ENCODE assay signal across 22 cellular contexts in genomic region chr6:33665957-33666356, GRCh38.
"Had no signal": no experiment of that assay in that cellular context is flagged by ENCODE, and none has a peak within 500 bp of the region (broad histone marks: within the 10 kb centered on the region; RNA-seq: fewer than 3 reads in every experiment).

No MANE protein-coding gene starts in this region.

- FAIRE-seq: astrocyte, keratinocyte had no signal

- H3K4me1 ChIP-seq: breast epithelium, parathyroid adenoma, sigmoid colon, upper lobe of right lung had no signal

- H3K27ac ChIP-seq: breast epithelium, esophagus squamous epithelium, parathyroid adenoma, sigmoid colon, upper lobe of right lung had no signal

- H3K27me3 Mint-ChIP-seq: dendritic cell treated with granulocyte-macrophage colony-stimulating factor and Interleukin-4, amounts not matched to agents 40 ng/mL and 50 ng/mL, for 4 days; natural killer cell treated with Interleukin-12 subunit alpha and Interleukin-12 subunit beta and Interleukin-15 and Interleukin-18, amount 100 ng/mL, for 72 hours; stimulated activated naive B cell treated with anti-CD40 and anti-IgM and Interleukin-4, amounts not matched to agents 10 μg/mL and 1 μg/mL and 100 μg/mL, for 72 hours had no signal

- H3K9ac ChIP-seq: parathyroid adenoma had no signal

- DNase-seq: activated CD4-positive, alpha-beta T cell treated with anti-CD3 and anti-CD28 coated beads, Interleukin-2, amount 50 U/mL, for 1 hour; activated CD4-positive, CD25-positive, alpha-beta regulatory T cell treated with anti-CD3 and anti-CD28 coated beads, Interleukin-2, amount 50 U/mL, for 72 hours; activated CD8-positive, alpha-beta memory T cell treated with anti-CD3 and anti-CD28 coated beads for 24 hours; activated CD8-positive, alpha-beta memory T cell treated with anti-CD3 and anti-CD28 coated beads, Interleukin-2, amount 50 U/mL, for 48 hours; activated effector memory CD4-positive, alpha-beta T cell treated with anti-CD3 and anti-CD28 coated beads, Interleukin-2, amount 50 U/mL, for 16 hours; activated naive CD4-positive, alpha-beta T cell treated with anti-CD3 and anti-CD28 coated beads, Interleukin-2, amount 50 U/mL, for 16 hours; activated T-cell treated with anti-CD3 and anti-CD28 coated beads, Interleukin-2, amount 50 U/mL, for 72 hours; effector memory CD4-positive, alpha-beta T cell; esophagus squamous epithelium; sigmoid colon; stimulated activated naive B cell treated with anti-CD40 and anti-IgM and Interleukin-4, amounts not matched to agents 10 μg/mL and 1 μg/mL and 100 μg/mL, for 72 hours; T1000; upper lobe of right lung had no signal

- H3K36me3 Mint-ChIP-seq: mesothelial cell of epicardium; natural killer cell treated with Interleukin-12 subunit alpha and Interleukin-12 subunit beta and Interleukin-15 and Interleukin-18, amount 100 ng/mL, for 72 hours had no signal

- ATAC-seq: activated T-cell treated with anti-CD3 and anti-CD28 coated beads, Interleukin-2, amount 50 U/mL, for 72 hours; left lobe of liver; natural killer cell treated with Interleukin-12 subunit alpha and Interleukin-12 subunit beta and Interleukin-15 and Interleukin-18, amount 100 ng/mL, for 72 hours; stimulated activated naive B cell treated with anti-CD40 and anti-IgM and Interleukin-4, amounts not matched to agents 10 μg/mL and 1 μg/mL and 100 μg/mL, for 72 hours; upper lobe of right lung had no signal

- H3K4me3 ChIP-seq: breast epithelium, esophagus squamous epithelium, lung, sigmoid colon, upper lobe of right lung had no signal

- H3K79me2 ChIP-seq: parathyroid adenoma had no signal

- H3K9me3 Mint-ChIP-seq: activated T-cell treated with anti-CD3 and anti-CD28 coated beads, Interleukin-2, amount 50 U/mL, for 72 hours; dendritic cell treated with granulocyte-macrophage colony-stimulating factor and Interleukin-4, amounts not matched to agents 40 ng/mL and 50 ng/mL, for 4 days; mesothelial cell of epicardium; natural killer cell treated with Interleukin-12 subunit alpha and Interleukin-12 subunit beta and Interleukin-15 and Interleukin-18, amount 100 ng/mL, for 72 hours; stimulated activated naive B cell treated with anti-CD40 and anti-IgM and Interleukin-4, amounts not matched to agents 10 μg/mL and 1 μg/mL and 100 μg/mL, for 72 hours had no signal

- H3K4me3 Mint-ChIP-seq: activated T-cell treated with anti-CD3 and anti-CD28 coated beads, Interleukin-2, amount 50 U/mL, for 72 hours; dendritic cell treated with granulocyte-macrophage colony-stimulating factor and Interleukin-4, amounts not matched to agents 40 ng/mL and 50 ng/mL, for 4 days; mesothelial cell of epicardium; natural killer cell treated with Interleukin-12 subunit alpha and Interleukin-12 subunit beta and Interleukin-15 and Interleukin-18, amount 100 ng/mL, for 72 hours; stimulated activated naive B cell treated with anti-CD40 and anti-IgM and Interleukin-4, amounts not matched to agents 10 μg/mL and 1 μg/mL and 100 μg/mL, for 72 hours had no signal

- H2AFZ ChIP-seq: parathyroid adenoma had no signal

- H3K9me3 ChIP-seq: breast epithelium, esophagus squamous epithelium, sigmoid colon, upper lobe of right lung had no signal

- H3K27ac Mint-ChIP-seq: activated T-cell treated with anti-CD3 and anti-CD28 coated beads, Interleukin-2, amount 50 U/mL, for 72 hours; dendritic cell treated with granulocyte-macrophage colony-stimulating factor and Interleukin-4, amounts not matched to agents 40 ng/mL and 50 ng/mL, for 4 days; mesothelial cell of epicardium; natural killer cell treated with Interleukin-12 subunit alpha and Interleukin-12 subunit beta and Interleukin-15 and Interleukin-18, amount 100 ng/mL, for 72 hours; stimulated activated naive B cell treated with anti-CD40 and anti-IgM and Interleukin-4, amounts not matched to agents 10 μg/mL and 1 μg/mL and 100 μg/mL, for 72 hours had no signal

- H3K27me3 ChIP-seq: breast epithelium, esophagus squamous epithelium, upper lobe of right lung had no signal
